15 cellular contexts compared by ENCODE assay signal in the genomic region with DNA sequence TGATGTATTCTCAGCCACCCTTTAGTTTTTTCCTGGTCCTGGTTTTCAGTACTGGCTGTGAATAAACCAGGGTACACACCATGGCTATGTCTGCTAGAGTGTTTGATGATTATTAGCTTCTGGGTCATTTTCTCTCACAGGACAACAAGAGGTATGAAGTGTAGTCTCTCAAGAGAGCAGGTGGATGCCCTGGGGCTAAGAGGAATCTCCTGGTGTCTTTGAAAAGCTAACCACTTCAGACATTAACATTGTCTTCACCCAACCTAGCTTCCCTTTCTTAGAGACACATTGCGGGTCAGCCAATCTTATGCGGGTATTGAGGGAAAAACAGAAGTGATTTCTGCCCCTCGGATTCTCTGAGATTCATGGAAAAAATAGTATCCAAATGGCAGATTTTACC. TPM values are rescaled to one million over a fixed set of nuclear protein-coding genes. Genes with fewer than 3 reads are reported as not detected.
DNase-seq lines count a peak whose midpoint lies in the region; ATAC-seq and TF ChIP-seq lines count a peak whose summit lies in the region.
"Had no signal": no experiment of that assay in that cellular context is flagged by ENCODE, and none has a peak within 500 bp of the region (broad histone marks: within the 10 kb centered on the region; RNA-seq: fewer than 3 reads in every experiment).

No MANE protein-coding gene starts in this region.

- H3K27me3 Mint-ChIP-seq in HFFc6 (ENCODE audit: insufficient read depth), result no peaks in the 10 kb centered on the region
- peaks cover 26% of the 10 kb centered on the region for H3K27me3 Mint-ChIP-seq in activated naive CD8-positive, alpha-beta T cell treated with anti-CD3 and anti-CD28 coated beads, Interleukin-2, amount 50 U/mL, for 24 hours

- peaks cover 17% of the 10 kb centered on the region for H3K36me3 Mint-ChIP-seq in HFFc6 (ENCODE audit: low read depth)
- peaks cover 3% of the 10 kb centered on the region for H3K36me3 Mint-ChIP-seq in activated naive CD8-positive, alpha-beta T cell treated with anti-CD3 and anti-CD28 coated beads, Interleukin-2, amount 50 U/mL, for 24 hours (ENCODE audit: low read depth)

- H3K27ac Mint-ChIP-seq in HFFc6, result no peak overlapping the region
- H3K27ac Mint-ChIP-seq in activated naive CD8-positive, alpha-beta T cell treated with anti-CD3 and anti-CD28 coated beads, Interleukin-2, amount 50 U/mL, for 24 hours, result no peak overlapping the region

- TF ChIP-seq CTCF in HFFc6 (IDR thresholded peaks at IDR 0.05), result no peak

- H3K4me2 ChIP-seq in BLaER1, result peak overlapping the region; percentile 62

- peak overlapping the region; percentile 93; the same call in 1 of the 2 replicates for H3K4me3 Mint-ChIP-seq in HFFc6
- peak overlapping the region; percentile 11 for H3K4me3 Mint-ChIP-seq in activated naive CD8-positive, alpha-beta T cell treated with anti-CD3 and anti-CD28 coated beads, Interleukin-2, amount 50 U/mL, for 24 hours

- H3K9me3 Mint-ChIP-seq in HFFc6, result peaks cover 16% of the 10 kb centered on the region
- peaks cover 11% of the 10 kb centered on the region for H3K9me3 Mint-ChIP-seq in activated naive CD8-positive, alpha-beta T cell treated with anti-CD3 and anti-CD28 coated beads, Interleukin-2, amount 50 U/mL, for 24 hours

- no peak for ATAC-seq in activated naive CD8-positive, alpha-beta T cell treated with anti-CD3 and anti-CD28 coated beads, Interleukin-2, amount 50 U/mL, for 24 hours
- ATAC-seq: foreskin keratinocyte, mucosa of descending colon had no signal

- peaks cover 41% of the 10 kb centered on the region for H3K9me3 ChIP-seq in BLaER1
- H3K9me3 ChIP-seq: mucosa of descending colon, testis had no signal

- DNase-seq in HFFc6 (no peak), islet precursor cell (peak; percentile 62), NCI-H526 treated with DMSO at 0.1 percent for 48 hours (lab: John Stamatoyannopoulos, UW) (no peak), DMS 273 (lab: John Stamatoyannopoulos, UW; ENCODE audit: unreplicated experiment) (no peak), NCI-H2029 treated with DMSO at 0.1 percent for 48 hours (lab: John Stamatoyannopoulos, UW) (no peak)
- no peak for DNase-seq in activated naive CD8-positive, alpha-beta T cell treated with anti-CD3 and anti-CD28 coated beads, Interleukin-2, amount 50 U/mL, for 24 hours
- no peak for DNase-seq in activated CD8-positive, alpha-beta memory T cell treated with anti-CD3 and anti-CD28 coated beads, Interleukin-2, amount 50 U/mL, for 4 hours
- DNase-seq: activated effector memory CD4-positive, alpha-beta T cell treated with Interleukin-2 at 50 U/mL for 16 hours; foreskin keratinocyte; mucosa of descending colon; NCI-H1930; stimulated activated CD4-positive, alpha-beta T cell treated with anti-CD3 and anti-CD28 coated beads, Interleukin-1b, Interleukin-23, amount 100 ng/mL, for 48 hours; testis had no signal

- H3K9ac ChIP-seq in BLaER1, result no peak overlapping the region

- H3K27ac ChIP-seq in BLaER1, result no peak overlapping the region; the same call in 1 of the 2 replicates
- H3K27ac ChIP-seq: foreskin keratinocyte, SJSA1, testis had no signal

- H3K27me3 ChIP-seq in BLaER1, result no peaks in the 10 kb centered on the region
- H3K27me3 ChIP-seq: foreskin keratinocyte, SJSA1, testis had no signal

- no peaks in the 10 kb centered on the region for H3K4me1 ChIP-seq in BLaER1
- H3K4me1 ChIP-seq: SJSA1, testis had no signal

- H3K36me3 ChIP-seq in BLaER1, result peaks cover 60% of the 10 kb centered on the region
- H3K36me3 ChIP-seq: SJSA1 had no signal

- H3K4me3 ChIP-seq in BLaER1, result peak overlapping the region; percentile 75
- H3K4me3 ChIP-seq: mucosa of descending colon, SJSA1, testis had no signal

- H3K4me1 Mint-ChIP-seq in HFFc6 (ENCODE audit: low read depth), result peaks cover 21% of the 10 kb centered on the region
- peaks cover 7% of the 10 kb centered on the region for H3K4me1 Mint-ChIP-seq in activated naive CD8-positive, alpha-beta T cell treated with anti-CD3 and anti-CD28 coated beads, Interleukin-2, amount 50 U/mL, for 24 hours

- no peaks in the 10 kb centered on the region for H4K20me1 ChIP-seq in BLaER1

RNA-seq across cellular contexts. Expression of gene ZNF730, which starts 1.6 kb away (rescaled TPM):
- total RNA-seq in HFFc6 (2021; fragmentation: NEBNext Ultra II Directional; extraction: Animal tissue kit (Norgen Biotek cat#: 25700)), result 1 to 10 TPM in 3 of 6 experiments, under 1 TPM in 3; 0.38 to 2.1 (median 1.1) TPM
